8 cellular contexts compared by ENCODE assay signal in the genomic region with DNA sequence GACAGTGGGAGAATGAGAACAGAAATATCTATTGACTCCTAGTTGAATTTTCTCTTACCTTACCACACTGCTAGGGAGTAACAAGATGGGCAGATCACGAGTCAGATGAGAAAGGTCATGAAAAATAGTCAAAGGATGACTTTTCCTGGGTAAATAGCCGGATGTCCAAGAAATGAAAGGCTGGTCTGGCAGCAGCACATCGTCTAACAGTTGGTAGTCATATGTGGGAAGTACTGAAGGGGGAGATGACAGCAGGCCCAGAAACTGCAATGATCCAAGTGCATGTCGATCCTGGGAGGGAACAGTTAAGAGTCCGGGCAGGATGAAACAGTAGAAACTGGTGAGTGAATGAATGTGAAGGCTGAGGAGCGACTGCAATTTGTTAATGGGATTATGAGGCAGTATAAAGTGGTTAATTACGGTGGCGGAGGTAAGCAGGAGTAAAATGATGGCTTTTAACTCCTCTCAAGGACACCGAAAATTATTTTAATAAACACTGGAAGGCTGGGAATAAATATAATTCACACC. TPM values are rescaled to one million over a fixed set of nuclear protein-coding genes. Genes with fewer than 3 reads are reported as not detected.
DNase-seq lines count a peak whose midpoint lies in the region; ATAC-seq and TF ChIP-seq lines count a peak whose summit lies in the region.

No MANE protein-coding gene starts in this region.

- no peak for TF ChIP-seq CTCF in HFFc6 (IDR thresholded peaks at IDR 0.05)

- H3K9me3 ChIP-seq in BLaER1 treated with 17β-estradiol and CSF1 and Interleukin-3, amounts not matched to agents 10 nM and 100 nM (replicated peaks in 1 of 11): no peaks in the 10 kb centered on the region

- H3K27ac Mint-ChIP-seq in HFFc6: peak overlapping the region; percentile 98

- H3K27ac ChIP-seq in BLaER1 treated with 17β-estradiol and CSF1 and Interleukin-3, amounts not matched to agents 10 nM and 100 nM: peak overlapping the region; percentile 91 to 99 (median 97)
- H3K27ac ChIP-seq in substantia nigra (ENCODE audit: low read depth, low read length, poor library complexity, severe bottlenecking): peak overlapping the region; percentile 94

- peak overlapping the region; percentile 62 to 84 (median 76) for H3K4me3 ChIP-seq in BLaER1 treated with 17β-estradiol and CSF1 and Interleukin-3, amounts not matched to agents 10 nM and 100 nM

- H4K20me1 ChIP-seq in BLaER1 treated with 17β-estradiol and CSF1 and Interleukin-3, amounts not matched to agents 10 nM and 100 nM: peaks cover 0 to 27% (median 8%) of the 10 kb centered on the region in 11 experiments; a peak in 10 of 22 replicates

- H3K9me3 Mint-ChIP-seq in HFFc6: no peaks in the 10 kb centered on the region

- peaks cover 36 to 46% (median 40%) of the 10 kb centered on the region in 10 experiments for H3K4me1 ChIP-seq in BLaER1 treated with 17β-estradiol and CSF1 and Interleukin-3, amounts not matched to agents 10 nM and 100 nM

- peaks cover 47% of the 10 kb centered on the region for H3K4me1 Mint-ChIP-seq in HFFc6 (ENCODE audit: low read depth)

- H3K36me3 Mint-ChIP-seq in HFFc6 (ENCODE audit: low read depth): 0 out of 2 replicates have a peak, but pooled peaks cover 7% of the 10 kb centered on the region

- peak overlapping the region; percentile 91 for H3K4me3 Mint-ChIP-seq in HFFc6

- H3K4me2 ChIP-seq in BLaER1 treated with 17β-estradiol and CSF1 and Interleukin-3, amounts not matched to agents 10 nM and 100 nM: peak overlapping the region; percentile 78 to 94 (median 90)

- no peaks in the 10 kb centered on the region for H3K27me3 ChIP-seq in BLaER1 treated with 17β-estradiol and CSF1 and Interleukin-3, amounts not matched to agents 10 nM and 100 nM

- H3K27me3 Mint-ChIP-seq in HFFc6 (ENCODE audit: insufficient read depth): no peaks in the 10 kb centered on the region; the same call in 1 of the 2 replicates

- no peak for ATAC-seq in GM21723 (IDR thresholded peaks at IDR 0.05; ENCODE audit: unreplicated experiment)
- no peak for ATAC-seq in HG02938 (IDR thresholded peaks at IDR 0.05; ENCODE audit: unreplicated experiment)

- H3K9ac ChIP-seq in BLaER1 treated with 17β-estradiol and CSF1 and Interleukin-3, amounts not matched to agents 10 nM and 100 nM: peak overlapping the region; percentile 89 to 98 (median 95)

- peak; percentile 80 for DNase-seq in HFFc6
- DNase-seq in OCI-M1 (lab: John Stamatoyannopoulos, UW): peak; percentile 72
- peak; percentile 68 for DNase-seq in cerebellum (ENCODE audit: low spot score)
- DNase-seq in kidney tubule cell (ENCODE audit: low spot score): peak; percentile 80
- DNase-seq in substantia nigra (lab: John Stamatoyannopoulos, UW): peak in 11 of 49 donors; percentile 2 to 11 (median 5)

- H3K36me3 ChIP-seq in BLaER1 treated with 17β-estradiol and CSF1 and Interleukin-3, amounts not matched to agents 10 nM and 100 nM: peaks cover 0 to 11% (median 0%) of the 10 kb centered on the region in 11 experiments; a peak in 4 of 22 replicates

RNA-seq across cellular contexts. Expression of gene ERC1, which starts 1.2 kb away (rescaled TPM):
- total RNA-seq in HFFc6 (2021; fragmentation: NEBNext Ultra II Directional; extraction: Animal tissue kit (Norgen Biotek cat#: 25700)): 10 to 100 TPM; 44.1 to 48.9 (median 47.9) TPM
- 92.5 TPM for total RNA-seq in cerebellum

RNA-seq across cellular contexts. Expression of gene RAD52, which starts 40.3 kb away (rescaled TPM):
- 10 to 100 TPM in 2 of 6 experiments, 1 to 10 TPM in 4; 8.6 to 10.9 (median 9.2) TPM for total RNA-seq in HFFc6 (2021; fragmentation: NEBNext Ultra II Directional; extraction: Animal tissue kit (Norgen Biotek cat#: 25700))
- 26.5 TPM for total RNA-seq in cerebellum
